15 cellular contexts compared by ENCODE assay signal in genomic region chr3:72187131-72187530, GRCh38.
DNase-seq lines count a peak whose midpoint lies in the region; ATAC-seq and TF ChIP-seq lines count a peak whose summit lies in the region.
"Had no signal": no experiment of that assay in that cellular context is flagged by ENCODE, and none has a peak within 500 bp of the region (broad histone marks: within the 10 kb centered on the region; RNA-seq: fewer than 3 reads in every experiment).

No MANE protein-coding gene starts in this region.

- H3K36me3 ChIP-seq in ACC112 (ENCODE audit: insufficient read depth, low read length): no peaks in the 10 kb centered on the region
- H3K36me3 ChIP-seq: esophagus muscularis mucosa had no signal

- H3K79me2 ChIP-seq in ACC112 (ENCODE audit: control insufficient read depth, insufficient read depth, low read length, unreplicated experiment): no peaks in the 10 kb centered on the region

- H3K4me1 ChIP-seq in ACC112 (ENCODE audit: control insufficient read depth, insufficient read depth, low read length, unreplicated experiment) (peaks cover 23% of the 10 kb centered on the region), foreskin keratinocyte (peaks cover 7% of the 10 kb centered on the region)

- DNase-seq in NCI-H69 (lab: John Stamatoyannopoulos, UW) (peak; percentile 11), foreskin keratinocyte (no peak), DMS79 treated with DMSO at 0.1 percent for 48 hours (lab: John Stamatoyannopoulos, UW) (no peak), coronary artery (ENCODE audit: low spot score) (no peak)
- DNase-seq: activated CD4-positive, alpha-beta T cell treated with anti-CD3 and anti-CD28 coated beads for 1 hour; activated effector memory CD4-positive, alpha-beta T cell treated with anti-CD3 and anti-CD28 coated beads, Interleukin-2, amount 50 U/mL, for 16 hours; CD8-positive, alpha-beta memory T cell; kidney; NCI-H1105; NCI-H526 treated with DMSO at 0.1 percent for 48 hours had no signal

- peak overlapping the region; percentile 94 for H3K27ac ChIP-seq in ACC112 (ENCODE audit: low read depth, low read length)
- no peak overlapping the region for H3K27ac ChIP-seq in foreskin keratinocyte
- H3K27ac ChIP-seq in coronary artery: no peak overlapping the region
- H3K27ac ChIP-seq: esophagus muscularis mucosa had no signal

- TF ChIP-seq CTCF in GM12874 (IDR thresholded peaks at IDR 0.05; ENCODE audit: insufficient read depth, low read depth, low read length) (peak; percentile 16; the same call in 1 of the 2 replicates), foreskin keratinocyte (conservative IDR thresholded peaks at IDR 0.05) (peak; percentile 26), coronary artery (IDR thresholded peaks at IDR 0.05) (no peak)

- H3K27me3 ChIP-seq in ACC112 (ENCODE audit: insufficient read depth, low read length) (no peaks in the 10 kb centered on the region), foreskin keratinocyte (peaks cover 8% of the 10 kb centered on the region)
- H3K27me3 ChIP-seq: esophagus muscularis mucosa had no signal

- no peak for ATAC-seq in foreskin keratinocyte
- no peak for ATAC-seq in GM19328 (IDR thresholded peaks at IDR 0.05; ENCODE audit: unreplicated experiment)
- ATAC-seq in GM21447 (IDR thresholded peaks at IDR 0.05; ENCODE audit: unreplicated experiment): no peak

- no peak overlapping the region for H2AFZ ChIP-seq in ACC112 (ENCODE audit: low read length, unreplicated experiment)

- H3K4me3 ChIP-seq in ACC112 (ENCODE audit: low read depth, low read length) (no peak overlapping the region), coronary artery (no peak overlapping the region)
- H3K4me3 ChIP-seq: esophagus muscularis mucosa had no signal
